ENCODE assay signal across 11 cellular contexts in genomic region chr9:130766031-130766903, GRCh38.
DNase-seq lines count a peak whose midpoint lies in the region; ATAC-seq and TF ChIP-seq lines count a peak whose summit lies in the region.
"Had no signal": no experiment of that assay in that cellular context is flagged by ENCODE, and none has a peak within 500 bp of the region (broad histone marks: within the 10 kb centered on the region; RNA-seq: fewer than 3 reads in every experiment).

No MANE protein-coding gene starts in this region.

- H3K36me3 ChIP-seq in SK-N-SH (replicated peaks in 1 of 2; ENCODE audit: control insufficient read depth in 1 of 2, insufficient read depth in 2 of 2, low read length in 1 of 2) (no peaks in the 10 kb centered on the region), MG63 (no peaks in the 10 kb centered on the region)

- H3K4me3 Mint-ChIP-seq in activated B cell treated with CpG ODN at 0.5 μM for 24 hours = no peak overlapping the region

- H4K20me1 ChIP-seq in SK-N-SH (ENCODE audit: insufficient read depth) = no peaks in the 10 kb centered on the region

- POLR2A ChIA-PET in SK-N-SH (lab: Yijun Ruan, JAX) (no interaction called here), activated B cell treated with CpG ODN at 0.5 μM for 24 hours (lab: Charles Lee) (interaction anchor here (1.0 kb wide), 1 partner anchor 277 kb away, joined by 3 read pairs; no protein-coding TSS in a partner anchor)

- peak overlapping the region; percentile 27 for H3K27ac Mint-ChIP-seq in activated B cell treated with CpG ODN at 0.5 μM for 24 hours

- intact Hi-C loops in activated B cell treated with CpG ODN at 0.5 μM for 24 hours (cut with micrococcal nuclease) = no loop called here

- H3K9me3 Mint-ChIP-seq in activated B cell treated with CpG ODN at 0.5 μM for 24 hours = no peaks in the 10 kb centered on the region

- no peak for DNase-seq in SK-N-SH
- DNase-seq in activated B cell treated with CpG ODN at 0.5 μM for 24 hours = no peak
- peak; percentile 39 for DNase-seq in stimulated activated CD8-positive, alpha-beta memory T cell treated with anti-CD3 and anti-CD28 coated beads, Interleukin-4, amount 100 ng/mL, for 48 hours
- DNase-seq in MG63 = no peak
- no peak for DNase-seq in NCI-H146 (lab: John Stamatoyannopoulos, UW)
- DNase-seq: effector CD8-positive, alpha-beta T cell had no signal

- no peaks in the 10 kb centered on the region for H3K9me3 ChIP-seq in SK-N-SH
- H3K9me3 ChIP-seq in MG63 = no peaks in the 10 kb centered on the region; the same call in 1 of the 2 replicates
- H3K9me3 ChIP-seq: A549 had no signal

- H3K9ac ChIP-seq in SK-N-SH = no peak overlapping the region

- CTCF ChIA-PET in SK-N-SH (lab: Yijun Ruan, JAX) = interaction anchor here (1.0 to 4.7 kb wide), 5 partner anchors 10 to 104 kb away, joined by 3 to 62 read pairs (median 7); no protein-coding TSS in a partner anchor
- CTCF ChIA-PET in activated B cell treated with CpG ODN at 0.5 μM for 24 hours (lab: Charles Lee) = no interaction called here

- WGBS in SK-N-SH (ENCODE audit: low lambda C conversion rate) = 88% methylated on average over 16 of the region's 18 CpGs

- no peak overlapping the region for H2AFZ ChIP-seq in SK-N-SH (ENCODE audit: low read depth)

- H3K27me3 ChIP-seq in SK-N-SH (ENCODE audit: insufficient read depth) = no peaks in the 10 kb centered on the region
- H3K27me3 ChIP-seq in layer of hippocampus (ENCODE audit: control insufficient read depth, insufficient read depth, low read length) = no peaks in the 10 kb centered on the region
- no peaks in the 10 kb centered on the region for H3K27me3 ChIP-seq in MG63

- no peaks in the 10 kb centered on the region for H3K9me2 ChIP-seq in SK-N-SH

- H3K4me1 ChIP-seq in SK-N-SH (ENCODE audit: control insufficient read depth in 1 of 2, insufficient read depth in 2 of 2, low read depth in 1 of 2, low read length in 1 of 2) = peaks cover 6 to 33% of the 10 kb centered on the region in 2 experiments; a peak in 3 of 4 replicates

- peak overlapping the region; percentile 55 for H3K4me2 ChIP-seq in SK-N-SH
- H3K4me2 ChIP-seq: A549 had no signal

- no peak for TF ChIP-seq RAD21 in SK-N-SH (IDR thresholded peaks at IDR 0.05; ENCODE audit: low read length)

- H3F3A ChIP-seq in SK-N-SH (replicated peaks; ENCODE audit: insufficient read depth) = peaks cover 10% of the 10 kb centered on the region

- no peaks in the 10 kb centered on the region for H3K27me3 Mint-ChIP-seq in activated B cell treated with CpG ODN at 0.5 μM for 24 hours

- no peaks in the 10 kb centered on the region for H3K36me3 Mint-ChIP-seq in activated B cell treated with CpG ODN at 0.5 μM for 24 hours (ENCODE audit: low read depth)

- TF ChIP-seq CTCF in SK-N-SH (IDR thresholded peaks at IDR 0.05) (no peak), activated B cell treated with CpG ODN at 0.5 μM for 24 hours (IDR thresholded peaks at IDR 0.05) (no peak)

- no peak for TF ChIP-seq EP300 in SK-N-SH (IDR thresholded peaks at IDR 0.05; ENCODE audit: borderline replicate concordance in 1 of 2, low read depth in 1 of 2, low read length in 1 of 2)

- ATAC-seq in SK-N-SH treated with all-trans-retinoic acid at 6 μM for 48 hours (no peak; the same call in 1 of the 3 replicates), activated B cell treated with CpG ODN at 0.5 μM for 24 hours (ENCODE audit: low read depth) (no peak), GM18870 (IDR thresholded peaks at IDR 0.05; ENCODE audit: unreplicated experiment) (no peak)
- ATAC-seq: A549 had no signal

- H3K4me3 ChIP-seq in SK-N-SH (ENCODE audit: low read depth in 2 of 2, low read length in 1 of 2) (no peak overlapping the region), MG63 (no peak overlapping the region)
- H3K4me3 ChIP-seq: A549, lung had no signal

- H3K4me1 Mint-ChIP-seq in activated B cell treated with CpG ODN at 0.5 μM for 24 hours = peaks cover 48% of the 10 kb centered on the region

- peaks cover 82% of the 10 kb centered on the region for H3K79me2 ChIP-seq in SK-N-SH (ENCODE audit: insufficient read depth)

- H3K27ac ChIP-seq in SK-N-SH (ENCODE audit: low read depth in 2 of 2, low read length in 1 of 2) (peak overlapping the region in 1 of 2 experiments; percentile 54; a peak in 2 of 4 replicates), layer of hippocampus (ENCODE audit: low read depth, low read length) (peak overlapping the region; percentile 18)

TF ChIP-seq in SK-N-SH, 30 proteins besides CTCF, POLR2A, EP300 and RAD21 (continues in another document):
- no peak for TF ChIP-seq RCOR1 (IDR thresholded peaks at IDR 0.05; ENCODE audit: low read length)
- no peak for TF ChIP-seq GATA2 (CRISPR knock-in tag; IDR thresholded peaks at IDR 0.05)
- no peak for TF ChIP-seq NFIC (IDR thresholded peaks at IDR 0.05; ENCODE audit: borderline replicate concordance)
- TF ChIP-seq FOXJ3 (CRISPR knock-in tag; IDR thresholded peaks at IDR 0.05) = no peak
- TF ChIP-seq MAX (IDR thresholded peaks at IDR 0.05; ENCODE audit: low read depth) = no peak
- no peak for TF ChIP-seq ELF1 (IDR thresholded peaks at IDR 0.05)
- TF ChIP-seq IRF3 (IDR thresholded peaks at IDR 0.05; ENCODE audit: low read depth, low read length) = no peak
- TF ChIP-seq FOSL2 (IDR thresholded peaks at IDR 0.05; ENCODE audit: borderline replicate concordance, low read depth) = no peak
- TF ChIP-seq YY1 (IDR thresholded peaks at IDR 0.05; ENCODE audit: low read depth) = no peak
- TF ChIP-seq POLR2AphosphoS5 (IDR thresholded peaks at IDR 0.05; ENCODE audit: low read depth, low read length) = no peak
- TF ChIP-seq, protein P1, sequence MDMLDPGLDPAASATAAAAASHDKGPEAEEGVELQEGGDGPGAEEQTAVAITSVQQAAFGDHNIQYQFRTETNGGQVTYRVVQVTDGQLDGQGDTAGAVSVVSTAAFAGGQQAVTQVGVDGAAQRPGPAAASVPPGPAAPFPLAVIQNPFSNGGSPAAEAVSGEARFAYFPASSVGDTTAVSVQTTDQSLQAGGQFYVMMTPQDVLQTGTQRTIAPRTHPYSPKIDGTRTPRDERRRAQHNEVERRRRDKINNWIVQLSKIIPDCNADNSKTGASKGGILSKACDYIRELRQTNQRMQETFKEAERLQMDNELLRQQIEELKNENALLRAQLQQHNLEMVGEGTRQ (IDR thresholded peaks at IDR 0.05; ENCODE audit: borderline replicate concordance, low read depth, low read length) = no peak

TF ChIP-seq in SK-N-SH treated with all-trans-retinoic acid at 6 μM for 48 hours, 23 proteins besides CTCF, POLR2A, EP300 and RAD21:
- no peak for TF ChIP-seq ZNF70 (CRISPR knock-in tag; IDR thresholded peaks at IDR 0.05)
- TF ChIP-seq GLIS3 (CRISPR knock-in tag; IDR thresholded peaks at IDR 0.05) = no peak
- no peak for TF ChIP-seq ZC3H10 (CRISPR knock-in tag; IDR thresholded peaks at IDR 0.05)
- TF ChIP-seq, protein P2, sequence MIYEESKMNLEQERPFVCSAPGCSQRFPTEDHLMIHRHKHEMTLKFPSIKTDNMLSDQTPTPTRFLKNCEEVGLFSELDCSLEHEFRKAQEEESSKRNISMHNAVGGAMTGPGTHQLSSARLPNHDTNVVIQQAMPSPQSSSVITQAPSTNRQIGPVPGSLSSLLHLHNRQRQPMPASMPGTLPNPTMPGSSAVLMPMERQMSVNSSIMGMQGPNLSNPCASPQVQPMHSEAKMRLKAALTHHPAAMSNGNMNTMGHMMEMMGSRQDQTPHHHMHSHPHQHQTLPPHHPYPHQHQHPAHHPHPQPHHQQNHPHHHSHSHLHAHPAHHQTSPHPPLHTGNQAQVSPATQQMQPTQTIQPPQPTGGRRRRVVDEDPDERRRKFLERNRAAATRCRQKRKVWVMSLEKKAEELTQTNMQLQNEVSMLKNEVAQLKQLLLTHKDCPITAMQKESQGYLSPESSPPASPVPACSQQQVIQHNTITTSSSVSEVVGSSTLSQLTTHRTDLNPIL (CRISPR knock-in tag; IDR thresholded peaks at IDR 0.05; ENCODE audit: low read depth) = no peak
- no peak for TF ChIP-seq ZNF565 (CRISPR knock-in tag; conservative IDR thresholded peaks at IDR 0.05; ENCODE audit: low read depth)
- no peak for TF ChIP-seq BACH2 (CRISPR knock-in tag; IDR thresholded peaks at IDR 0.05; ENCODE audit: borderline replicate concordance)
- TF ChIP-seq TOX (CRISPR knock-in tag; IDR thresholded peaks at IDR 0.05; ENCODE audit: borderline replicate concordance) = no peak
- TF ChIP-seq SNAI2 (CRISPR knock-in tag; IDR thresholded peaks at IDR 0.05) = no peak
- no peak for TF ChIP-seq ZFP3 (CRISPR knock-in tag; IDR thresholded peaks at IDR 0.05)
- TF ChIP-seq, protein P3, sequence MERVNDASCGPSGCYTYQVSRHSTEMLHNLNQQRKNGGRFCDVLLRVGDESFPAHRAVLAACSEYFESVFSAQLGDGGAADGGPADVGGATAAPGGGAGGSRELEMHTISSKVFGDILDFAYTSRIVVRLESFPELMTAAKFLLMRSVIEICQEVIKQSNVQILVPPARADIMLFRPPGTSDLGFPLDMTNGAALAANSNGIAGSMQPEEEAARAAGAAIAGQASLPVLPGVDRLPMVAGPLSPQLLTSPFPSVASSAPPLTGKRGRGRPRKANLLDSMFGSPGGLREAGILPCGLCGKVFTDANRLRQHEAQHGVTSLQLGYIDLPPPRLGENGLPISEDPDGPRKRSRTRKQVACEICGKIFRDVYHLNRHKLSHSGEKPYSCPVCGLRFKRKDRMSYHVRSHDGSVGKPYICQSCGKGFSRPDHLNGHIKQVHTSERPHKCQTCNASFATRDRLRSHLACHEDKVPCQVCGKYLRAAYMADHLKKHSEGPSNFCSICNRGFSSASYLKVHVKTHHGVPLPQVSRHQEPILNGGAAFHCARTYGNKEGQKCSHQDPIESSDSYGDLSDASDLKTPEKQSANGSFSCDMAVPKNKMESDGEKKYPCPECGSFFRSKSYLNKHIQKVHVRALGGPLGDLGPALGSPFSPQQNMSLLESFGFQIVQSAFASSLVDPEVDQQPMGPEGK (CRISPR knock-in tag; IDR thresholded peaks at IDR 0.05; ENCODE audit: borderline replicate concordance) = no peak
- TF ChIP-seq RARB (CRISPR knock-in tag; IDR thresholded peaks at IDR 0.05) = no peak
- no peak for TF ChIP-seq ISL1 (CRISPR knock-in tag; IDR thresholded peaks at IDR 0.05)
- TF ChIP-seq ZFP30 (CRISPR knock-in tag; IDR thresholded peaks at IDR 0.05) = no peak
- no peak for TF ChIP-seq ESRRG (CRISPR knock-in tag; IDR thresholded peaks at IDR 0.05)
